Comparison of ENCODE assay signal across 24 cellular contexts in genomic region chr11:92324890-92325289, GRCh38.
"Had no signal": no experiment of that assay in that cellular context is flagged by ENCODE, and none has a peak within 500 bp of the region (broad histone marks: within the 10 kb centered on the region; RNA-seq: fewer than 3 reads in every experiment).

No MANE protein-coding gene starts in this region.

- H3K27ac ChIP-seq: KMS-11, SK-N-MC had no signal

- H3K4me3 ChIP-seq: SK-N-MC had no signal

- DNase-seq: activated CD4-positive, alpha-beta T cell treated with anti-CD3 and anti-CD28 coated beads, Interleukin-2, amount 10 ng/mL, durations not matched to agents 24 days and 14 days; activated CD4-positive, alpha-beta T cell treated with anti-CD3 and anti-CD28 coated beads, Interleukin-2, amount 50 U/mL, for 4 hours; activated CD8-positive, alpha-beta T cell treated with anti-CD3 and anti-CD28 coated beads for 36 hours; activated effector memory CD4-positive, alpha-beta T cell treated with anti-CD3 and anti-CD28 coated beads, Interleukin-2, amount 50 U/mL, for 16 hours; activated naive CD4-positive, alpha-beta T cell; activated naive CD4-positive, alpha-beta T cell treated with anti-CD3 and anti-CD28 coated beads, Interleukin-2, amount 50 U/mL, for 16 hours; activated naive CD8-positive, alpha-beta T cell treated with anti-CD3 and anti-CD28 coated beads for 36 hours; activated T-cell treated with anti-CD3 and anti-CD28 coated beads, Interleukin-2, amount 50 U/mL, for 1 hour; activated T-cell treated with anti-CD3 and anti-CD28 coated beads, Interleukin-2, amount 50 U/mL, for 72 hours; amniotic stem cell; aorta; NCI-H1092 treated with DMSO at 0.1 percent for 48 hours; NCI-H146; NCI-H1930; NCI-H2081 treated with DMSO at 0.1 percent for 48 hours; NCI-H2171 treated with DMSO at 0.1 percent for 48 hours; NCI-H2227 treated with DMSO at 0.1 percent for 48 hours; NCI-H446; NCI-H524; OCI-M1; Right ventricle myocardium superior; T1000 had no signal
